Comparison of ENCODE assay signal across 21 cellular contexts in genomic region chr7:102234131-102234530, GRCh38. TPM values are rescaled to one million over a fixed set of nuclear protein-coding genes. Genes with fewer than 3 reads are reported as not detected.
DNase-seq lines count a peak whose midpoint lies in the region; ATAC-seq and TF ChIP-seq lines count a peak whose summit lies in the region.
"Had no signal": no experiment of that assay in that cellular context is flagged by ENCODE, and none has a peak within 500 bp of the region (broad histone marks: within the 10 kb centered on the region; RNA-seq: fewer than 3 reads in every experiment).

No MANE protein-coding gene starts in this region.

- DNase-seq in Right ventricle myocardium superior: peak; percentile 30
- DNase-seq in right cardiac atrium: no peak
- peak; percentile 13 for DNase-seq in natural killer cell treated with Interleukin-12 subunit alpha and Interleukin-12 subunit beta and Interleukin-15 and Interleukin-18, amount 100 ng/mL, for 72 hours (ENCODE audit: low spot score)
- DNase-seq in natural killer cell: no peak
- peak; percentile 86 for DNase-seq in left lobe of liver (ENCODE audit: low spot score)
- DNase-seq in progenitor cell of endocrine pancreas (ENCODE audit: low spot score, unreplicated experiment): no peak
- DNase-seq in central memory CD4-positive, alpha-beta T cell: no peak
- DNase-seq in activated effector memory CD4-positive, alpha-beta T cell treated with anti-CD3 and anti-CD28 coated beads, Interleukin-2, amount 50 U/mL, for 16 hours: no peak
- DNase-seq: Calu3; CD4-positive, alpha-beta T cell; CD8-positive, alpha-beta memory T cell; DMS53; DMS79 treated with DMSO at 0.1 percent for 48 hours; GF-D8; GOT3; HFFc6 had no signal

- no peaks in the 10 kb centered on the region for H3K27me3 ChIP-seq in right cardiac atrium (ENCODE audit: control insufficient read depth, insufficient read depth)
- H3K27me3 ChIP-seq: BLaER1 treated with 17β-estradiol and CSF1 and Interleukin-3, amounts not matched to agents 10 nM and 100 nM had no signal

- H3K9me3 Mint-ChIP-seq in natural killer cell treated with Interleukin-12 subunit alpha and Interleukin-12 subunit beta and Interleukin-15 and Interleukin-18, amount 100 ng/mL, for 72 hours: no peaks in the 10 kb centered on the region
- no peaks in the 10 kb centered on the region for H3K9me3 Mint-ChIP-seq in natural killer cell
- H3K9me3 Mint-ChIP-seq in progenitor cell of endocrine pancreas (ENCODE audit: low read depth): no peaks in the 10 kb centered on the region
- H3K9me3 Mint-ChIP-seq: CD4-positive, alpha-beta T cell; CD8-positive, alpha-beta memory T cell; HFFc6 had no signal

- no peaks in the 10 kb centered on the region for H3K27me3 Mint-ChIP-seq in natural killer cell treated with Interleukin-12 subunit alpha and Interleukin-12 subunit beta and Interleukin-15 and Interleukin-18, amount 100 ng/mL, for 72 hours
- H3K27me3 Mint-ChIP-seq in natural killer cell (ENCODE audit: low read depth in 2 of 2): no peaks in the 10 kb centered on the region
- no peaks in the 10 kb centered on the region for H3K27me3 Mint-ChIP-seq in progenitor cell of endocrine pancreas
- H3K27me3 Mint-ChIP-seq: B cell; CD4-positive, alpha-beta T cell; CD8-positive, alpha-beta memory T cell had no signal

- no peaks in the 10 kb centered on the region for H3K4me1 Mint-ChIP-seq in natural killer cell treated with Interleukin-12 subunit alpha and Interleukin-12 subunit beta and Interleukin-15 and Interleukin-18, amount 100 ng/mL, for 72 hours (ENCODE audit: low read depth in 2 of 2)
- no peaks in the 10 kb centered on the region for H3K4me1 Mint-ChIP-seq in natural killer cell
- peaks cover 8% of the 10 kb centered on the region for H3K4me1 Mint-ChIP-seq in progenitor cell of endocrine pancreas (ENCODE audit: low read depth)
- H3K4me1 Mint-ChIP-seq: B cell; CD14-positive monocyte; CD8-positive, alpha-beta memory T cell had no signal

- ATAC-seq in Right ventricle myocardium superior (ENCODE audit: poor library complexity) (no peak), right cardiac atrium (no peak), natural killer cell (no peak), left lobe of liver (peak; percentile 77)
- no peak for ATAC-seq in natural killer cell treated with Interleukin-12 subunit alpha and Interleukin-12 subunit beta and Interleukin-15 and Interleukin-18, amount 100 ng/mL, for 72 hours

- no peaks in the 10 kb centered on the region for H3K36me3 Mint-ChIP-seq in natural killer cell treated with Interleukin-12 subunit alpha and Interleukin-12 subunit beta and Interleukin-15 and Interleukin-18, amount 100 ng/mL, for 72 hours
- H3K36me3 Mint-ChIP-seq in natural killer cell (no peaks in the 10 kb centered on the region), progenitor cell of endocrine pancreas (ENCODE audit: insufficient read depth) (peaks cover 12% of the 10 kb centered on the region)

- H3K4me3 ChIP-seq in right cardiac atrium (ENCODE audit: low read length): no peak overlapping the region
- H3K4me3 ChIP-seq: BLaER1 treated with 17β-estradiol and CSF1 and Interleukin-3, amounts not matched to agents 10 nM and 100 nM; HAP-1 had no signal

- H3K4me1 ChIP-seq in right cardiac atrium (ENCODE audit: control insufficient read depth, insufficient read depth, low read length): no peaks in the 10 kb centered on the region
- H3K4me1 ChIP-seq: HAP-1 had no signal

- no peaks in the 10 kb centered on the region for H3K9me3 ChIP-seq in right cardiac atrium (ENCODE audit: control insufficient read depth, low read length)
- H3K9me3 ChIP-seq: BLaER1 treated with 17β-estradiol and CSF1 and Interleukin-3, amounts not matched to agents 10 nM and 100 nM; HAP-1 had no signal

- no peak overlapping the region for H3K27ac ChIP-seq in right cardiac atrium (ENCODE audit: low read length)
- H3K27ac ChIP-seq: 22Rv1 had no signal

- H3K4me3 Mint-ChIP-seq in natural killer cell treated with Interleukin-12 subunit alpha and Interleukin-12 subunit beta and Interleukin-15 and Interleukin-18, amount 100 ng/mL, for 72 hours: no peak overlapping the region
- H3K4me3 Mint-ChIP-seq in natural killer cell (no peak overlapping the region), progenitor cell of endocrine pancreas (ENCODE audit: low read depth) (no peak overlapping the region)
- H3K4me3 Mint-ChIP-seq: B cell; CD14-positive monocyte; CD4-positive, alpha-beta T cell; CD8-positive, alpha-beta memory T cell; HFFc6 had no signal

- intact Hi-C loops in Right ventricle myocardium superior (cut with DNase I): loop anchor here (10.0 kb wide), 1 partner anchor 419 kb away; the partner anchor contains the start of gene CUX1
- intact Hi-C loops in right cardiac atrium (cut with DNase I): loop anchor here in 2 of 4 donors (10.0 kb wide), 2 partner anchors 419 to 549 kb away; partner anchors contain the start of gene CUX1 (in 2 of the 2)
- intact Hi-C loops in natural killer cell (cut with micrococcal nuclease): no loop called here

- TF ChIP-seq CTCF in natural killer cell (IDR thresholded peaks at IDR 0.05) (no peak), progenitor cell of endocrine pancreas (IDR thresholded peaks at IDR 0.05; ENCODE audit: unreplicated experiment) (no peak)

- H3K27ac Mint-ChIP-seq in natural killer cell treated with Interleukin-12 subunit alpha and Interleukin-12 subunit beta and Interleukin-15 and Interleukin-18, amount 100 ng/mL, for 72 hours: no peak overlapping the region
- H3K27ac Mint-ChIP-seq in natural killer cell: no peak overlapping the region
- H3K27ac Mint-ChIP-seq in progenitor cell of endocrine pancreas: peak overlapping the region; percentile 67
- H3K27ac Mint-ChIP-seq: B cell; CD4-positive, alpha-beta T cell; CD8-positive, alpha-beta memory T cell; HFFc6 had no signal

- 93% methylated on average over 12 of the region's 12 CpGs for WGBS in right cardiac atrium

RNA-seq across cellular contexts. Expression of gene SH2B2, which starts 52.5 kb away (rescaled TPM):
- total RNA-seq in Right ventricle myocardium superior (0.67 TPM), right cardiac atrium (1 to 10 TPM in 2 of 4 donors, under 1 TPM in 2; 0.49 to 2.8 (median 1.2) TPM), natural killer cell (1 to 10 TPM; 1.6 to 2.9 (median 2.0) TPM), left lobe of liver (3.0 TPM), progenitor cell of endocrine pancreas (11.2 and 11.5 TPM in 2 replicates)
- 0.84 TPM for polyA plus RNA-seq in right cardiac atrium
- total RNA-seq in natural killer cell treated with Interleukin-12 subunit alpha and Interleukin-12 subunit beta and Interleukin-15 and Interleukin-18, amount 100 ng/mL, for 72 hours: 1 to 10 TPM; 2.4 to 4.9 TPM

Comparison
In these comparisons a context has a peak if more than half of its experiments do, and no peak if none do; other contexts are left out.
1. DNase-seq: peak in Right ventricle myocardium superior (single experiment), natural killer cell treated with Interleukin-12 subunit alpha and Interleukin-12 subunit beta and Interleukin-15 and Interleukin-18, amount 100 ng/mL, for 72 hours (single experiment) and left lobe of liver (single experiment); none in right cardiac atrium (0 of 3), natural killer cell (single experiment), progenitor cell of endocrine pancreas (single experiment), central memory CD4-positive, alpha-beta T cell (single experiment) and activated effector memory CD4-positive, alpha-beta T cell treated with anti-CD3 and anti-CD28 coated beads, Interleukin-2, amount 50 U/mL, for 16 hours (single experiment).